ENCODE assay signal across 18 cellular contexts in the genomic region with DNA sequence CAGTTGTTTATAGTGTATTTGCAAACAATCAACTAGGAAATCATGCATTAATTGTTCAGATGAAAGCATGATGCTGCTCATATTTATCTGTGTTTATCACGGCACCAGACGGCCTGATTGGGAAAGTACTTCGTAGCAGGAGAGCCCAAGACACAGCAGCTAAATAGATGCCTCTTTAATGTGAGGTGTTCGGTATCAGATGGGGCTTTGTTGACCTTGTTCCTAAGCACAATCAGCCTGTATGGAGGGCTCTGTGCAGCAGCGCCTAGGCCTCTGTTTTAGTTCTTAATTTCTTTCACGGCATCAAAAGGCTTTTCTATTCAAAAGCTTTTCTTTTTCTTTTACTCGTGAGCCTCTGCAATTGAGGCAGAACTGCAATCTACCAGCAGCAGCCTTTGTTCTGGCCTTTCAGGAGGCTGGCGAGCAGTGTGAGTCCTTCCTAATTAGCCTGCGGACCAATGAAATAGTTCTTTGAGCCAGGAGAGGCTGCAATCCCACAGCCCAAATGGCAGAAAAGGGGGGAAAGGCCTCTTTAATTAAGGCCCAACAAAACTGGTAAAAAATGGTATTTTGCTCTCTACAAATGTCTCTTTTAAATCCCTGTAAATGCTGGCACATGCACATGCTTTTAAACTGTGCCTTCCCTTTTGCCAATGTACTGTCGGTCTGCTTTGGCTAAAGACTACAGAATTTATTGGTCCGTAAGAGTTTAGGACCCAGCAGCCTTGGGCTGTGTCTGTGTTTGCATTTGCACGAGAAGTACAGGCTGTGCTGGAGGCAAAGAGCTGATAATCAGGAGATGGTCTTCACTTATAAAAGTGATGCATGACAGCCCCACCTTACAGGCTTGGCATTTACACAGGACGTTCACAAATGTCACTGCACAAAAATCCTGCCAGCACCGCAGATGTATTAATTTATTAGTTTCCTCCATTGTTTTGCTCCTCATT.
DNase-seq lines count a peak whose midpoint lies in the region; ATAC-seq and TF ChIP-seq lines count a peak whose summit lies in the region.
"Had no signal": no experiment of that assay in that cellular context is flagged by ENCODE, and none has a peak within 500 bp of the region (broad histone marks: within the 10 kb centered on the region; RNA-seq: fewer than 3 reads in every experiment).

No MANE protein-coding gene starts in this region.

- no peaks in the 10 kb centered on the region for H3K9me3 ChIP-seq in sigmoid colon
- H3K9me3 ChIP-seq: BLaER1 had no signal

- no peak overlapping the region for H3K4me3 Mint-ChIP-seq in progenitor cell of endocrine pancreas (ENCODE audit: low read depth)
- H3K4me3 Mint-ChIP-seq: activated naive CD8-positive, alpha-beta T cell treated with anti-CD3 and anti-CD28 coated beads for 36 hours; stimulated activated naive B cell treated with anti-CD40 and anti-IgM and Interleukin-4, amounts not matched to agents 10 μg/mL and 1 μg/mL and 100 μg/mL, for 72 hours; type B pancreatic cell had no signal

- intact Hi-C loops in sigmoid colon (cut with DNase I): no loop called here

- peaks cover 20% of the 10 kb centered on the region for H3K4me1 Mint-ChIP-seq in progenitor cell of endocrine pancreas (ENCODE audit: low read depth)
- H3K4me1 Mint-ChIP-seq: activated naive CD8-positive, alpha-beta T cell treated with anti-CD3 and anti-CD28 coated beads for 36 hours; stimulated activated naive B cell treated with anti-CD40 and anti-IgM and Interleukin-4, amounts not matched to agents 10 μg/mL and 1 μg/mL and 100 μg/mL, for 72 hours had no signal

- no peak for TF ChIP-seq EP300 in sigmoid colon (IDR thresholded peaks at IDR 0.05)

- no peak overlapping the region for H3K27ac ChIP-seq in sigmoid colon
- H3K27ac ChIP-seq: BLaER1, cardiac muscle cell, parathyroid adenoma, PC-9 had no signal

- H3K27me3 Mint-ChIP-seq in progenitor cell of endocrine pancreas: no peaks in the 10 kb centered on the region
- H3K27me3 Mint-ChIP-seq: activated naive CD8-positive, alpha-beta T cell treated with anti-CD3 and anti-CD28 coated beads for 36 hours; stimulated activated naive B cell treated with anti-CD40 and anti-IgM and Interleukin-4, amounts not matched to agents 10 μg/mL and 1 μg/mL and 100 μg/mL, for 72 hours; type B pancreatic cell had no signal

- DNase-seq in NCI-H1092 treated with DMSO at 0.1 percent for 48 hours (lab: John Stamatoyannopoulos, UW) (peak; percentile 81), NCI-H446 treated with DMSO at 0.1 percent for 48 hours (lab: John Stamatoyannopoulos, UW) (peak; percentile 42), globus pallidus (ENCODE audit: low spot score) (peak; percentile 33), progenitor cell of endocrine pancreas (ENCODE audit: low spot score, unreplicated experiment) (no peak), sigmoid colon (no peak)
- DNase-seq: activated naive CD8-positive, alpha-beta T cell treated with anti-CD3 and anti-CD28 coated beads for 36 hours; activated T-cell treated with anti-CD3 and anti-CD28 coated beads, Interleukin-2, amount 50 U/mL, for 48 hours; NCI-H510A treated with DMSO at 0.1 percent for 48 hours; PC-9; stimulated activated naive B cell treated with anti-CD40 and anti-IgM and Interleukin-4, amounts not matched to agents 10 μg/mL and 1 μg/mL and 100 μg/mL, for 72 hours had no signal

- H3K27ac Mint-ChIP-seq in progenitor cell of endocrine pancreas: peak overlapping the region; percentile 67
- H3K27ac Mint-ChIP-seq: activated naive CD8-positive, alpha-beta T cell treated with anti-CD3 and anti-CD28 coated beads for 36 hours; stimulated activated naive B cell treated with anti-CD40 and anti-IgM and Interleukin-4, amounts not matched to agents 10 μg/mL and 1 μg/mL and 100 μg/mL, for 72 hours; type B pancreatic cell had no signal

- 72 to 73% methylated on average over 14 of the region's 14 CpGs for WGBS in sigmoid colon, 2 donors

- ATAC-seq in HG03025 (IDR thresholded peaks at IDR 0.05; ENCODE audit: low FRiP score, unreplicated experiment) (no peak), HG02852 (IDR thresholded peaks at IDR 0.05; ENCODE audit: unreplicated experiment) (no peak), HG02970 (IDR thresholded peaks at IDR 0.05; ENCODE audit: low FRiP score, unreplicated experiment) (no peak)
- ATAC-seq: left lobe of liver; stimulated activated naive B cell treated with anti-CD40 and anti-IgM and Interleukin-4, amounts not matched to agents 10 μg/mL and 1 μg/mL and 100 μg/mL, for 72 hours had no signal

- no peaks in the 10 kb centered on the region for H3K27me3 ChIP-seq in sigmoid colon
- H3K27me3 ChIP-seq: BLaER1, cardiac muscle cell had no signal

- TF ChIP-seq CTCF in progenitor cell of endocrine pancreas (IDR thresholded peaks at IDR 0.05; ENCODE audit: unreplicated experiment): no peak
- no peak for TF ChIP-seq CTCF in sigmoid colon (IDR thresholded peaks at IDR 0.05)

- H3K4me3 ChIP-seq in sigmoid colon: no peak overlapping the region
- H3K4me3 ChIP-seq: BLaER1, cardiac muscle cell, PC-9 had no signal

- peaks cover 0 to 13% (median 2%) of the 10 kb centered on the region in 4 donors for H3K4me1 ChIP-seq in sigmoid colon
- H3K4me1 ChIP-seq: BLaER1, parathyroid adenoma had no signal

- H3K9me3 Mint-ChIP-seq in progenitor cell of endocrine pancreas (ENCODE audit: low read depth): peaks cover 4% of the 10 kb centered on the region

- no peaks in the 10 kb centered on the region for H3K36me3 ChIP-seq in sigmoid colon
- H3K36me3 ChIP-seq: BLaER1, cardiac muscle cell had no signal

- H3K36me3 Mint-ChIP-seq in progenitor cell of endocrine pancreas (ENCODE audit: insufficient read depth): no peaks in the 10 kb centered on the region
- H3K36me3 Mint-ChIP-seq: activated naive CD8-positive, alpha-beta T cell treated with anti-CD3 and anti-CD28 coated beads for 36 hours; stimulated activated naive B cell treated with anti-CD40 and anti-IgM and Interleukin-4, amounts not matched to agents 10 μg/mL and 1 μg/mL and 100 μg/mL, for 72 hours; type B pancreatic cell had no signal

- TF ChIP-seq POLR2A in sigmoid colon (IDR thresholded peaks at IDR 0.05): no peak

Comparison
In these comparisons a context has a peak if more than half of its experiments do, and no peak if none do; other contexts are left out.
1. DNase-seq: peak in NCI-H1092 treated with DMSO at 0.1 percent for 48 hours (single experiment), NCI-H446 treated with DMSO at 0.1 percent for 48 hours (single experiment) and globus pallidus (single experiment); none in progenitor cell of endocrine pancreas (single experiment) and sigmoid colon (single experiment).